In genomic region chr2:106304612-106305184, GRCh38 we compare ENCODE assay signal across 22 cellular contexts.
DNase-seq lines count a peak whose midpoint lies in the region; ATAC-seq, FAIRE-seq and TF ChIP-seq lines count a peak whose summit lies in the region.
"Had no signal": no experiment of that assay in that cellular context is flagged by ENCODE, and none has a peak within 500 bp of the region (broad histone marks: within the 10 kb centered on the region; RNA-seq: fewer than 3 reads in every experiment).

No MANE protein-coding gene starts in this region.

- DNase-seq in GM23338 (ENCODE audit: low spot score) (no peak), left lobe of liver (ENCODE audit: low spot score) (peak; percentile 70), right lobe of liver (peak in 1 of 3 donors; percentile 66), left ventricle myocardium superior (no peak), GM12891 (ENCODE audit: insufficient read length, low spot score) (no peak), putamen (ENCODE audit: low spot score) (no peak)
- DNase-seq: Caco-2; CD4-positive, CD25-positive, alpha-beta regulatory T cell; CD8-positive, alpha-beta T cell; DMS153; DMS79; EL; GDM1; H7; HCEC 1CT had no signal

- H3F3A ChIP-seq in GM23338 (replicated peaks; ENCODE audit: low read depth): no peaks in the 10 kb centered on the region

- H3K79me2 ChIP-seq in GM23338 (replicated peaks; ENCODE audit: insufficient read depth): no peaks in the 10 kb centered on the region

- no peaks in the 10 kb centered on the region for H4K20me1 ChIP-seq in GM23338 (replicated peaks; ENCODE audit: insufficient read depth)
- H4K20me1 ChIP-seq: BLaER1 had no signal

- no peaks in the 10 kb centered on the region for H3K4me1 Mint-ChIP-seq in GM23338

- no peak for TF ChIP-seq POLR2A in right lobe of liver (IDR thresholded peaks at IDR 0.05)
- TF ChIP-seq POLR2A in GM12891 (IDR thresholded peaks at IDR 0.05; ENCODE audit: low read depth, low read length): no peak

- H3K4me3 ChIP-seq in GM23338 (no peak overlapping the region), right lobe of liver (no peak overlapping the region)
- H3K4me3 ChIP-seq: BLaER1, GM12878 had no signal

- ATAC-seq in GM23338 (no peak), left lobe of liver (peak; percentile 100), right lobe of liver (peak; percentile 99 to 100 (median 100)), left ventricle myocardium superior (no peak)
- ATAC-seq: CD8-positive, alpha-beta T cell; GM12878 had no signal

- H3K36me3 Mint-ChIP-seq in GM23338 (ENCODE audit: low read depth): no peaks in the 10 kb centered on the region
- H3K36me3 Mint-ChIP-seq: CD4-positive, CD25-positive, alpha-beta regulatory T cell; CD8-positive, alpha-beta T cell had no signal

- peaks cover 2% of the 10 kb centered on the region for H3K27me3 Mint-ChIP-seq in GM23338 (ENCODE audit: insufficient read depth, low read depth, poor library complexity)
- H3K27me3 Mint-ChIP-seq: B cell had no signal

- H3K9me3 ChIP-seq in right lobe of liver: no peaks in the 10 kb centered on the region
- H3K9me3 ChIP-seq: Caco-2 had no signal

- H3K27me3 ChIP-seq in GM23338 (ENCODE audit: insufficient read depth) (no peaks in the 10 kb centered on the region), right lobe of liver (no peaks in the 10 kb centered on the region)
- H3K27me3 ChIP-seq: BLaER1 had no signal

- WGBS in right lobe of liver (ENCODE audit: insufficient coverage, low coverage, low lambda C conversion rate, missing lambda C conversion rate): 39% methylated on average over 2 of the region's 5 CpGs

- H3K4me2 ChIP-seq in GM23338: no peak overlapping the region
- H3K4me2 ChIP-seq: BLaER1 had no signal

- H3K27ac ChIP-seq in GM23338 (ENCODE audit: low read depth) (no peak overlapping the region), right lobe of liver (peak overlapping the region in 2 of 3 donors; percentile 7 to 41)
- H3K27ac ChIP-seq: 22Rv1, BLaER1, C4-2B had no signal

- no peak for FAIRE-seq in GM12891 (lab: Jason Lieb, UNC)
- FAIRE-seq: GM12878, GM18507, H1 had no signal

- TF ChIP-seq CTCF in GM23338 (conservative IDR thresholded peaks at IDR 0.05; ENCODE audit: low read depth in 2 of 2) (no peak), right lobe of liver (IDR thresholded peaks at IDR 0.05) (no peak)

- no peaks in the 10 kb centered on the region for H3K36me3 ChIP-seq in GM23338 (ENCODE audit: insufficient read depth)
- H3K36me3 ChIP-seq in right lobe of liver: no peaks in the 10 kb centered on the region
- H3K36me3 ChIP-seq: BLaER1 had no signal

- H3K9me2 ChIP-seq in GM23338 (ENCODE audit: insufficient read depth): no peaks in the 10 kb centered on the region

- peak overlapping the region; percentile 59; the same call in 1 of the 2 replicates for H2AFZ ChIP-seq in GM23338

- H3K9me3 Mint-ChIP-seq in GM23338: no peaks in the 10 kb centered on the region
- H3K9me3 Mint-ChIP-seq: CD4-positive, CD25-positive, alpha-beta regulatory T cell; CD8-positive, alpha-beta T cell had no signal

- no peak overlapping the region for H3K4me3 Mint-ChIP-seq in GM23338
- H3K4me3 Mint-ChIP-seq: B cell; CD4-positive, CD25-positive, alpha-beta regulatory T cell; CD8-positive, alpha-beta T cell had no signal

- H3K27ac Mint-ChIP-seq in GM23338: no peak overlapping the region
- H3K27ac Mint-ChIP-seq: B cell; CD4-positive, CD25-positive, alpha-beta regulatory T cell; CD8-positive, alpha-beta T cell had no signal

- H3K4me1 ChIP-seq in GM23338 (ENCODE audit: insufficient read depth) (no peaks in the 10 kb centered on the region), right lobe of liver (peaks cover 0 to 6% (median 0%) of the 10 kb centered on the region in 4 donors)
- H3K4me1 ChIP-seq: BLaER1, Caco-2 had no signal

- intact Hi-C loops in right lobe of liver (cut with DNase I): no loop called here
- intact Hi-C loops in left ventricle myocardium superior (cut with micrococcal nuclease): no loop called here

TF ChIP-seq in GM23338, 12 proteins besides CTCF, POLR2A, EP300 and RAD21:
- TF ChIP-seq ZNF114 (CRISPR knock-in tag; IDR thresholded peaks at IDR 0.05): no peak
- no peak for TF ChIP-seq JUNB (IDR thresholded peaks at IDR 0.05; ENCODE audit: unreplicated experiment)
- no peak for TF ChIP-seq REST (IDR thresholded peaks at IDR 0.05; ENCODE audit: unreplicated experiment)
- TF ChIP-seq EZH2 (IDR thresholded peaks at IDR 0.05; ENCODE audit: low read depth, unreplicated experiment): no peak
- no peak for TF ChIP-seq NANOG (IDR thresholded peaks at IDR 0.05; ENCODE audit: borderline replicate concordance)
- TF ChIP-seq POLR2AphosphoS5 (IDR thresholded peaks at IDR 0.05; ENCODE audit: low read depth): no peak
- no peak for TF ChIP-seq ZNF331 (CRISPR knock-in tag; IDR thresholded peaks at IDR 0.05; ENCODE audit: low read depth)

TF ChIP-seq in GM12891, 5 proteins besides CTCF, POLR2A, EP300 and RAD21:
- TF ChIP-seq SPI1 (IDR thresholded peaks at IDR 0.05; ENCODE audit: low read depth, low read length): no peak
- TF ChIP-seq POU2F2 (IDR thresholded peaks at IDR 0.05; ENCODE audit: low read depth, low read length): no peak
- TF ChIP-seq PAX5 (IDR thresholded peaks at IDR 0.05; ENCODE audit: insufficient read depth, low read length, severe bottlenecking): no peak
- TF ChIP-seq POLR2AphosphoS5 (IDR thresholded peaks at IDR 0.05; ENCODE audit: low read depth, low read length): no peak
- no peak for TF ChIP-seq TAF1 (IDR thresholded peaks at IDR 0.05; ENCODE audit: low read depth, low read length)

Comparison
In these comparisons a context has a peak if more than half of its experiments do, and no peak if none do; other contexts are left out.
1. ATAC-seq: peak in left lobe of liver (single experiment) and right lobe of liver (4 of 4); none in GM23338 (single experiment) and left ventricle myocardium superior (single experiment).